In genomic region chr9:128409998-128410397, GRCh38 we compare ENCODE assay signal across 10 cellular contexts. TPM values are rescaled to one million over a fixed set of nuclear protein-coding genes. Genes with fewer than 3 reads are reported as not detected.
A peak's percentile ranks its signal among the peaks of the same experiment; 100 is the strongest.
DNase-seq lines count a peak whose midpoint lies in the region; ATAC-seq and TF ChIP-seq lines count a peak whose summit lies in the region.
"Had no signal": no experiment of that assay in that cellular context is flagged by ENCODE, and none has a peak within 500 bp of the region (broad histone marks: within the 10 kb centered on the region; RNA-seq: fewer than 3 reads in every experiment).

No MANE protein-coding gene starts in this region.

- H4K20me1 ChIP-seq in fibroblast of lung (ENCODE audit: control insufficient read depth, extremely low read depth, insufficient read depth, low read length) (no peaks in the 10 kb centered on the region), smooth muscle cell (ENCODE audit: low read depth) (no peaks in the 10 kb centered on the region)

- DNase-seq in NCI-H748 (lab: John Stamatoyannopoulos, UW; ENCODE audit: unreplicated experiment) (peak; percentile 13), NCI-H748 treated with DMSO at 0.1 percent for 48 hours (lab: John Stamatoyannopoulos, UW) (no peak), RKO (ENCODE audit: low spot score) (peak; percentile 63), fibroblast of lung (ENCODE audit: low read depth in 2 of 2) (peak; percentile 25 to 49), smooth muscle cell (lab: John Stamatoyannopoulos, UW; ENCODE audit: unreplicated experiment) (no peak), DMS153 (lab: John Stamatoyannopoulos, UW) (no peak)
- no peak for DNase-seq in stimulated activated CD4-positive, alpha-beta T cell treated with anti-CD3 and anti-CD28 coated beads, Interleukin-4, amount 100 ng/mL, for 24 hours
- DNase-seq: activated naive CD4-positive, alpha-beta T cell; T-cell had no signal

- H3K27me3 ChIP-seq in fibroblast of lung (ENCODE audit: control insufficient read depth, insufficient read depth, low read length) (peaks cover 1% of the 10 kb centered on the region), smooth muscle cell (ENCODE audit: low read depth) (peaks cover 19% of the 10 kb centered on the region)

- WGBS in smooth muscle cell (ENCODE audit: low lambda C conversion rate) = 39% methylated on average over 6 of the region's 6 CpGs

- no peak overlapping the region for H2AFZ ChIP-seq in fibroblast of lung (ENCODE audit: low read length)
- no peak overlapping the region for H2AFZ ChIP-seq in smooth muscle cell (ENCODE audit: low read depth)

- H3K9ac ChIP-seq in fibroblast of lung (ENCODE audit: insufficient read depth, low read length) = no peak overlapping the region
- no peak overlapping the region for H3K9ac ChIP-seq in smooth muscle cell (ENCODE audit: low read depth)

- no peaks in the 10 kb centered on the region for H3K79me2 ChIP-seq in fibroblast of lung (ENCODE audit: control insufficient read depth, insufficient read depth, low read length)
- H3K79me2 ChIP-seq in smooth muscle cell (ENCODE audit: low read depth) = no peaks in the 10 kb centered on the region

- TF ChIP-seq CTCF in fibroblast of lung (conservative IDR thresholded peaks at IDR 0.05 in 1 of 2, IDR thresholded peaks at IDR 0.05 in 1 of 2; ENCODE audit: low read depth in 1 of 2, low read length in 2 of 2) (peak; percentile 38 to 39), smooth muscle cell (IDR thresholded peaks at IDR 0.05; ENCODE audit: borderline replicate concordance, insufficient read depth, poor library complexity, severe bottlenecking) (peak; percentile 12)

- no peak for ATAC-seq in HG03378 (IDR thresholded peaks at IDR 0.05; ENCODE audit: unreplicated experiment)
- ATAC-seq: T-cell had no signal

- H3K27ac ChIP-seq in fibroblast of lung (ENCODE audit: insufficient read depth, low read length) (no peak overlapping the region), smooth muscle cell (ENCODE audit: low read depth) (no peak overlapping the region)

- H3F3A ChIP-seq in smooth muscle cell (ENCODE audit: low read depth) = no peaks in the 10 kb centered on the region

- H3K4me3 ChIP-seq in fibroblast of lung (replicated peaks in 1 of 4; ENCODE audit: control extremely low read depth in 1 of 4, insufficient read depth in 1 of 4, low read depth in 3 of 4, low read length in 4 of 4) = no peak overlapping the region
- H3K4me3 ChIP-seq in smooth muscle cell = no peak overlapping the region

- H3K4me2 ChIP-seq in fibroblast of lung (ENCODE audit: extremely low read depth, insufficient read depth, low read length) = no peak overlapping the region
- H3K4me2 ChIP-seq in smooth muscle cell = no peak overlapping the region

- H3K36me3 ChIP-seq in fibroblast of lung (ENCODE audit: control insufficient read depth, insufficient read depth, low read length) (no peaks in the 10 kb centered on the region), smooth muscle cell (ENCODE audit: low read depth) (no peaks in the 10 kb centered on the region)

- H3K9me3 ChIP-seq in fibroblast of lung (ENCODE audit: control insufficient read depth, insufficient read depth, low read depth, low read length) (no peaks in the 10 kb centered on the region), smooth muscle cell (replicated peaks; ENCODE audit: low read depth) (no peaks in the 10 kb centered on the region)

- no peaks in the 10 kb centered on the region for H3K4me1 ChIP-seq in fibroblast of lung (ENCODE audit: control insufficient read depth, extremely low read depth, insufficient read depth, low read length)
- H3K4me1 ChIP-seq in smooth muscle cell (ENCODE audit: low read depth) = peaks cover 7% of the 10 kb centered on the region

RNA-seq across cellular contexts. Expression of gene CERCAM, which starts 10.7 kb away (rescaled TPM):
- total RNA-seq in fibroblast of lung = 44.9 and 64.2 TPM in 2 replicates
- polyA plus RNA-seq in fibroblast of lung = 56.9 and 90.5 TPM in 2 replicates
- polyA plus RNA-seq in fibroblast of lung (2012) = 62.3 and 96.2 TPM in 2 replicates
- 54.4 and 94.8 TPM in 2 replicates for polyA minus RNA-seq in fibroblast of lung (ENCODE audit: low replicate concordance)
- 116 and 129 TPM in 2 replicates for total RNA-seq in smooth muscle cell
- 310 and 357 TPM in 2 replicates for polyA plus RNA-seq in smooth muscle cell

RNA-seq across cellular contexts. Expression of gene URM1, which starts 38.8 kb away (rescaled TPM):
- total RNA-seq in fibroblast of lung (23.6 and 28.6 TPM in 2 replicates), smooth muscle cell (27.1 and 27.3 TPM in 2 replicates)
- polyA plus RNA-seq in fibroblast of lung (35.3 and 43.3 TPM in 2 replicates), smooth muscle cell (41.2 and 48.7 TPM in 2 replicates)
- polyA plus RNA-seq in fibroblast of lung (2012) = 60.2 and 74.6 TPM in 2 replicates
- 103 and 104 TPM in 2 replicates for polyA minus RNA-seq in fibroblast of lung (ENCODE audit: low replicate concordance)

RNA-seq across cellular contexts. Expression of gene ODF2, which starts 45.8 kb away (rescaled TPM):
- 17.7 and 20.6 TPM in 2 replicates for total RNA-seq in fibroblast of lung
- 10.2 and 16.7 TPM in 2 replicates for polyA plus RNA-seq in fibroblast of lung
- 15.2 and 24.3 TPM in 2 replicates for polyA plus RNA-seq in fibroblast of lung (2012)
- polyA minus RNA-seq in fibroblast of lung (ENCODE audit: low replicate concordance) = 18.4 and 20.9 TPM in 2 replicates
- 17.7 and 27.9 TPM in 2 replicates for total RNA-seq in smooth muscle cell
- 31.6 and 33.2 TPM in 2 replicates for polyA plus RNA-seq in smooth muscle cell

Comparison
In these comparisons a context has a peak if more than half of its experiments do, and no peak if none do; other contexts are left out.
1. DNase-seq: peak in NCI-H748 (single experiment), RKO (single experiment) and fibroblast of lung (2 of 2); none in NCI-H748 treated with DMSO at 0.1 percent for 48 hours (single experiment), smooth muscle cell (single experiment), stimulated activated CD4-positive, alpha-beta T cell treated with anti-CD3 and anti-CD28 coated beads, Interleukin-4, amount 100 ng/mL, for 24 hours (single experiment) and DMS153 (single experiment).